8 cellular contexts compared by ENCODE assay signal in genomic region chr10:91220194-91220953, GRCh38. TPM values are rescaled to one million over a fixed set of nuclear protein-coding genes. Genes with fewer than 3 reads are reported as not detected.
A peak's percentile ranks its signal among the peaks of the same experiment; 100 is the strongest.
DNase-seq lines count a peak whose midpoint lies in the region; ATAC-seq and TF ChIP-seq lines count a peak whose summit lies in the region.

Gene PCGF5 (plus strand): TSS chr10:91220663. CDS start chr10:91222872, 2,209 bp downstream.

- H3K27ac Mint-ChIP-seq in activated CD4-positive, alpha-beta T cell treated with anti-CD3 and anti-CD28 coated beads for 36 hours = peak within 1 kb of the TSS; percentile 75
- peak within 1 kb of the TSS; percentile 83 for H3K27ac Mint-ChIP-seq in chondrocyte (ENCODE audit: unreplicated experiment)

- H3K9me3 Mint-ChIP-seq in activated CD4-positive, alpha-beta T cell treated with anti-CD3 and anti-CD28 coated beads for 36 hours (ENCODE audit: low read depth) = no peaks in the 10 kb centered on the region
- H3K9me3 Mint-ChIP-seq in chondrocyte (ENCODE audit: low read depth) = no peaks in the 10 kb centered on the region

- H3K4me1 Mint-ChIP-seq in activated CD4-positive, alpha-beta T cell treated with anti-CD3 and anti-CD28 coated beads for 36 hours = peaks cover 36% of the 10 kb centered on the region
- H3K4me1 Mint-ChIP-seq in chondrocyte (ENCODE audit: low read depth) = peaks cover 40% of the 10 kb centered on the region

- POLR2A ChIA-PET in activated CD4-positive, alpha-beta T cell treated with anti-CD3 and anti-CD28 coated beads for 36 hours (lab: Charles Lee) = interaction anchor here (0.7 to 1.0 kb wide), 2 partner anchors 54 to 57 kb away, joined by 3 read pairs; no protein-coding TSS in a partner anchor

- peak within 1 kb of the TSS; percentile 84 for H3K4me3 Mint-ChIP-seq in activated CD4-positive, alpha-beta T cell treated with anti-CD3 and anti-CD28 coated beads for 36 hours
- peak within 1 kb of the TSS; percentile 85 for H3K4me3 Mint-ChIP-seq in chondrocyte (ENCODE audit: unreplicated experiment)

- DNase-seq in AML-193 (lab: John Stamatoyannopoulos, UW) (peak; percentile 65 to 74), NCI-H446 (lab: John Stamatoyannopoulos, UW) (peak; percentile 3 to 65), chondrocyte (ENCODE audit: low spot score) (peak; percentile 94), kidney tubule cell (ENCODE audit: low spot score) (peak; percentile 95)
- DNase-seq in activated CD4-positive, alpha-beta T cell treated with anti-CD3 and anti-CD28 coated beads for 36 hours = peak; percentile 94
- peak; percentile 85 to 90 for DNase-seq in stimulated activated CD4-positive, alpha-beta T cell treated with anti-CD3 and anti-CD28 coated beads, Interleukin-1b, Interleukin-23, amount 100 ng/mL, for 1 hour (ENCODE audit: low read depth in 2 of 2)

- H3K36me3 Mint-ChIP-seq in activated CD4-positive, alpha-beta T cell treated with anti-CD3 and anti-CD28 coated beads for 36 hours (ENCODE audit: low read depth) = peaks cover 16% of the 10 kb centered on the region
- H3K36me3 Mint-ChIP-seq in chondrocyte (ENCODE audit: low read depth) = no peaks in the 10 kb centered on the region

- ATAC-seq in GM18909 (IDR thresholded peaks at IDR 0.05; ENCODE audit: poor library complexity, unreplicated experiment) = peak; percentile 97
- ATAC-seq in HG03159 (IDR thresholded peaks at IDR 0.05; ENCODE audit: unreplicated experiment) = peak; percentile 93
- peak; percentile 99 for ATAC-seq in activated CD4-positive, alpha-beta T cell treated with anti-CD3 and anti-CD28 coated beads for 36 hours

- TF ChIP-seq CTCF in chondrocyte (IDR thresholded peaks at IDR 0.05) = peak; percentile 59

- intact Hi-C loops in activated CD4-positive, alpha-beta T cell treated with anti-CD3 and anti-CD28 coated beads for 36 hours (cut with DNase I, micrococcal nuclease) = loop anchor here (1.0 to 5.0 kb wide), 5 partner anchors 19 to 1578 kb away; partner anchors contain the start of genes HECTD2 (in 1 of the 2) and TNKS2 (in 1 of the 2)

- no peaks in the 10 kb centered on the region for H3K27me3 Mint-ChIP-seq in activated CD4-positive, alpha-beta T cell treated with anti-CD3 and anti-CD28 coated beads for 36 hours
- no peaks in the 10 kb centered on the region for H3K27me3 Mint-ChIP-seq in chondrocyte (ENCODE audit: low read depth)

- CTCF ChIA-PET in activated CD4-positive, alpha-beta T cell treated with anti-CD3 and anti-CD28 coated beads for 36 hours (lab: Charles Lee) = interaction anchor here (0.6 to 1.0 kb wide), 4 partner anchors 48 to 284 kb away, joined by 3 to 5 read pairs (median 4); no protein-coding TSS in a partner anchor

RNA-seq across cellular contexts. Expression of gene PCGF5, which starts in this region (rescaled TPM):
- 10 to 100 TPM; 36.5 to 44.3 TPM for total RNA-seq in activated CD4-positive, alpha-beta T cell treated with anti-CD3 and anti-CD28 coated beads for 36 hours
- 22.9 to 36.9 TPM (median 35.0 TPM) in 3 replicates for total RNA-seq in chondrocyte

Comparison
In these comparisons a context has a peak if more than half of its experiments do, and no peak if none do; other contexts are left out.
1. Peak in every context shown above with its lines: DNase-seq and ATAC-seq.
2. DNase-seq: peak in every context shown above with its lines; median percentile 95 in kidney tubule cell; 94 in activated CD4-positive, alpha-beta T cell treated with anti-CD3 and anti-CD28 coated beads for 36 hours; 94 in chondrocyte; 88 in stimulated activated CD4-positive, alpha-beta T cell treated with anti-CD3 and anti-CD28 coated beads, Interleukin-1b, Interleukin-23, amount 100 ng/mL, for 1 hour; 70 in AML-193; 34 in NCI-H446.